In the genomic region with DNA sequence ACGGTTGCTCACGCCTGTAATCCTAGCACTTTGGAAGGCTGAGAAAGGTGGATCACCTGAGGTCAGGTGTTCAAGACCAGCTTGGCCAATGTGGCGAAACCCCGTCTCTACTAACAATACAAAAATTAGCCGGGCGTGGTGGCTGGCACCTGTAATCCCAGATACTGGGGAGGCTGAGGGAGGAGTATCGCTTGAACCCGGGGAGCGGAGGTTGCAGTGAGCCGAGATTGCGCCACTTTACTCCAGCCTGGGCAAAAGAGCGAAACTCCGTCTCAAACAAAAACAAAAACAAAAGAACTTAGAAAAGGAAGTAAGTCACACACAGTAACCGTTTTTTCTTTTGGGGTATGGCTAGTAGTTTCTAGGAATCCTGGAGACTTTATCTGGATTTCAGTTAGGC, we compare ENCODE assay signal across 13 cellular contexts. TPM values are rescaled to one million over a fixed set of nuclear protein-coding genes. Genes with fewer than 3 reads are reported as not detected.
DNase-seq lines count a peak whose midpoint lies in the region; ATAC-seq and TF ChIP-seq lines count a peak whose summit lies in the region.
"Had no signal": no experiment of that assay in that cellular context is flagged by ENCODE, and none has a peak within 500 bp of the region (broad histone marks: within the 10 kb centered on the region; RNA-seq: fewer than 3 reads in every experiment).

No MANE protein-coding gene starts in this region.

- peak overlapping the region in 6 of 8 donors; percentile 85 to 94 (median 92) for H3K4me3 Mint-ChIP-seq in CD4-positive, alpha-beta memory T cell
- peak overlapping the region; percentile 89 for H3K4me3 Mint-ChIP-seq in activated naive CD8-positive, alpha-beta T cell treated with anti-CD3 and anti-CD28 coated beads for 36 hours
- H3K4me3 Mint-ChIP-seq in natural killer cell treated with Interleukin-12 subunit alpha and Interleukin-12 subunit beta and Interleukin-15 and Interleukin-18, amount 100 ng/mL, for 72 hours, result peak overlapping the region; percentile 75

- peak overlapping the region; percentile 93; the same call in 1 of the 2 replicates for H3K4me2 ChIP-seq in HCT116 (ENCODE audit: low read length)
- no peak overlapping the region for H3K4me2 ChIP-seq in Karpas-422 (ENCODE audit: low read depth, low read length, poor library complexity, severe bottlenecking)

- CTCF ChIA-PET in CD4-positive, alpha-beta memory T cell (lab: Charles Lee; ENCODE audit: partially characterized antibody), result no interaction called here
- CTCF ChIA-PET in HCT116 (lab: Charles Lee), result no interaction called here

- H3K27me3 ChIP-seq in CD4-positive, alpha-beta memory T cell (ENCODE audit: insufficient read depth, low read length), result no peaks in the 10 kb centered on the region
- H3K27me3 ChIP-seq in HCT116 (ENCODE audit: insufficient read depth, low read length), result no peaks in the 10 kb centered on the region
- no peaks in the 10 kb centered on the region for H3K27me3 ChIP-seq in Karpas-422 (ENCODE audit: low read length)
- H3K27me3 ChIP-seq: ascending aorta, gastrocnemius medialis, thyroid gland had no signal

- no peak for DNase-seq in CD4-positive, alpha-beta memory T cell
- DNase-seq in HCT116 (ENCODE audit: low read depth, low spot score) (no peak), Karpas-422 (no peak), NCI-H1105 (lab: John Stamatoyannopoulos, UW) (no peak)
- DNase-seq in activated naive CD8-positive, alpha-beta T cell treated with anti-CD3 and anti-CD28 coated beads for 36 hours, result no peak
- DNase-seq in natural killer cell treated with Interleukin-12 subunit alpha and Interleukin-12 subunit beta and Interleukin-15 and Interleukin-18, amount 100 ng/mL, for 72 hours (ENCODE audit: low spot score), result no peak
- DNase-seq: DMS 273 treated with DMSO at 0.1 percent for 48 hours, thyroid gland had no signal

- no peak for TF ChIP-seq POLR2A in HCT116 (IDR thresholded peaks at IDR 0.05; ENCODE audit: borderline replicate concordance, extremely low read depth, insufficient read depth, insufficient read length)

- H3K9me3 ChIP-seq in CD4-positive, alpha-beta memory T cell (ENCODE audit: control insufficient read depth in 1 of 2, low read length in 2 of 2), result no peaks in the 10 kb centered on the region
- H3K9me3 ChIP-seq in HCT116 (ENCODE audit: control insufficient read depth in 1 of 2, insufficient read depth in 1 of 2, low read depth in 1 of 2, low read length in 2 of 2), result no peaks in the 10 kb centered on the region
- no peaks in the 10 kb centered on the region for H3K9me3 ChIP-seq in Karpas-422 (ENCODE audit: low read length)
- H3K9me3 ChIP-seq: ascending aorta, gastrocnemius medialis, thyroid gland had no signal

- H3K9ac ChIP-seq in HCT116 (ENCODE audit: low read length) (no peak overlapping the region), Karpas-422 (ENCODE audit: low read length) (no peak overlapping the region)

- BruUV-seq in HCT116 (replicated peaks; lab: Mats Ljungman, UMichigan), result no TSS peak

- peak overlapping the region in 2 of 7 donors; percentile 83 to 92 for H3K27ac Mint-ChIP-seq in CD4-positive, alpha-beta memory T cell
- no peak overlapping the region for H3K27ac Mint-ChIP-seq in activated naive CD8-positive, alpha-beta T cell treated with anti-CD3 and anti-CD28 coated beads for 36 hours
- H3K27ac Mint-ChIP-seq in natural killer cell treated with Interleukin-12 subunit alpha and Interleukin-12 subunit beta and Interleukin-15 and Interleukin-18, amount 100 ng/mL, for 72 hours, result no peak overlapping the region

- no peaks in the 10 kb centered on the region for H3K27me3 Mint-ChIP-seq in CD4-positive, alpha-beta memory T cell
- H3K27me3 Mint-ChIP-seq in activated naive CD8-positive, alpha-beta T cell treated with anti-CD3 and anti-CD28 coated beads for 36 hours, result peaks cover 13% of the 10 kb centered on the region
- H3K27me3 Mint-ChIP-seq in natural killer cell treated with Interleukin-12 subunit alpha and Interleukin-12 subunit beta and Interleukin-15 and Interleukin-18, amount 100 ng/mL, for 72 hours, result peaks cover 0 to 4% of the 10 kb centered on the region in 2 donors

- intact Hi-C loops in CD4-positive, alpha-beta memory T cell (cut with micrococcal nuclease), result no loop called here
- intact Hi-C loops in HCT116 (cut with micrococcal nuclease), result no loop called here

- no peaks in the 10 kb centered on the region for H3K36me3 ChIP-seq in CD4-positive, alpha-beta memory T cell (ENCODE audit: insufficient read depth, low read length)
- H3K36me3 ChIP-seq in HCT116 (ENCODE audit: control insufficient read depth in 1 of 2, insufficient read depth in 2 of 2, low read length in 2 of 2) (no peaks in the 10 kb centered on the region), Karpas-422 (ENCODE audit: insufficient read depth, low read length) (no peaks in the 10 kb centered on the region)
- H3K36me3 ChIP-seq: ascending aorta, gastrocnemius medialis, thyroid gland had no signal

- no peak for TF ChIP-seq RAD21 in HCT116 (IDR thresholded peaks at IDR 0.05; ENCODE audit: low read depth)

- H3K9me2 ChIP-seq in HCT116 (ENCODE audit: insufficient read depth), result no peaks in the 10 kb centered on the region
- no peaks in the 10 kb centered on the region for H3K9me2 ChIP-seq in Karpas-422 (replicated peaks; ENCODE audit: insufficient read depth, low read length)

- RAD21 ChIA-PET in HCT116 (lab: Charles Lee; ENCODE audit: low non-redundant PET in 1 of 2, low total read pairs in 2 of 2, uncharacterized antibody in 2 of 2, unreplicated experiment in 2 of 2), result no interaction called here

- no peak overlapping the region for H3K4me3 ChIP-seq in CD4-positive, alpha-beta memory T cell (ENCODE audit: low read length in 2 of 2)
- H3K4me3 ChIP-seq in HCT116 (replicated peaks in 1 of 2; ENCODE audit: low read depth in 1 of 2, low read length in 2 of 2) (no peak overlapping the region; a peak in 1 of 4 replicates), Karpas-422 (ENCODE audit: low read length) (no peak overlapping the region)

- peaks cover 7 to 27% (median 18%) of the 10 kb centered on the region in 4 donors for H3K4me1 Mint-ChIP-seq in CD4-positive, alpha-beta memory T cell
- H3K4me1 Mint-ChIP-seq in activated naive CD8-positive, alpha-beta T cell treated with anti-CD3 and anti-CD28 coated beads for 36 hours, result peaks cover 21% of the 10 kb centered on the region
- peaks cover 8 to 19% of the 10 kb centered on the region in 2 donors for H3K4me1 Mint-ChIP-seq in natural killer cell treated with Interleukin-12 subunit alpha and Interleukin-12 subunit beta and Interleukin-15 and Interleukin-18, amount 100 ng/mL, for 72 hours (ENCODE audit: low read depth in 2 of 2)

- ATAC-seq in HCT116 (no peak), HG02610 (IDR thresholded peaks at IDR 0.05; ENCODE audit: unreplicated experiment) (no peak), GM21529 (IDR thresholded peaks at IDR 0.05; ENCODE audit: unreplicated experiment) (no peak)
- no peak for ATAC-seq in natural killer cell treated with Interleukin-12 subunit alpha and Interleukin-12 subunit beta and Interleukin-15 and Interleukin-18, amount 100 ng/mL, for 72 hours
- ATAC-seq: gastrocnemius medialis had no signal

- no peak for TF ChIP-seq CTCF in HCT116 (IDR thresholded peaks at IDR 0.05 in 2 of 3, conservative IDR thresholded peaks at IDR 0.05 in 1 of 3; ENCODE audit: borderline replicate concordance in 1 of 3, insufficient read depth in 1 of 3, low read depth in 2 of 3, low read length in 2 of 3)

- POLR2A ChIA-PET in CD4-positive, alpha-beta memory T cell (lab: Charles Lee; ENCODE audit: partially characterized antibody), result no interaction called here
- POLR2A ChIA-PET in HCT116 (lab: Charles Lee), result no interaction called here

- H3K4me1 ChIP-seq in CD4-positive, alpha-beta memory T cell (ENCODE audit: insufficient read depth, low read length), result peaks cover 17% of the 10 kb centered on the region
- H3K4me1 ChIP-seq in HCT116 (ENCODE audit: control insufficient read depth in 1 of 2, insufficient read depth in 2 of 2, low read length in 2 of 2) (peaks cover 15 to 22% of the 10 kb centered on the region in 2 experiments; a peak in 3 of 4 replicates), Karpas-422 (ENCODE audit: low read length) (peaks cover 20% of the 10 kb centered on the region)
- H3K4me1 ChIP-seq: ascending aorta had no signal

- H3K9me3 Mint-ChIP-seq in CD4-positive, alpha-beta memory T cell, result no peaks in the 10 kb centered on the region
- no peaks in the 10 kb centered on the region for H3K9me3 Mint-ChIP-seq in activated naive CD8-positive, alpha-beta T cell treated with anti-CD3 and anti-CD28 coated beads for 36 hours
- H3K9me3 Mint-ChIP-seq in natural killer cell treated with Interleukin-12 subunit alpha and Interleukin-12 subunit beta and Interleukin-15 and Interleukin-18, amount 100 ng/mL, for 72 hours, result no peaks in the 10 kb centered on the region

- H2AFZ ChIP-seq in HCT116 (ENCODE audit: low read depth, low read length, poor library complexity, severe bottlenecking) (no peak overlapping the region), Karpas-422 (ENCODE audit: low read length) (no peak overlapping the region)

- H3K79me2 ChIP-seq in HCT116 (ENCODE audit: insufficient read depth, low read length), result peaks cover 27% of the 10 kb centered on the region
- 0 out of 2 replicates have a peak, but pooled peaks cover 5% of the 10 kb centered on the region for H3K79me2 ChIP-seq in Karpas-422 (ENCODE audit: low read length)

- H3K27ac ChIP-seq in CD4-positive, alpha-beta memory T cell (ENCODE audit: low read depth, low read length), result no peak overlapping the region
- H3K27ac ChIP-seq in HCT116 (ENCODE audit: low read depth, low read length) (no peak overlapping the region), Karpas-422 (ENCODE audit: low read length) (no peak overlapping the region)
- H3K27ac ChIP-seq: KMS-11 had no signal

- H4K20me1 ChIP-seq in HCT116 (ENCODE audit: insufficient read depth) (no peaks in the 10 kb centered on the region), Karpas-422 (ENCODE audit: insufficient read depth, low read depth, low read length) (peaks cover 16% of the 10 kb centered on the region)

- H3K36me3 Mint-ChIP-seq in CD4-positive, alpha-beta memory T cell, result peaks cover 0 to 5% of the 10 kb centered on the region in 2 donors
- H3K36me3 Mint-ChIP-seq in activated naive CD8-positive, alpha-beta T cell treated with anti-CD3 and anti-CD28 coated beads for 36 hours, result no peaks in the 10 kb centered on the region
- H3K36me3 Mint-ChIP-seq in natural killer cell treated with Interleukin-12 subunit alpha and Interleukin-12 subunit beta and Interleukin-15 and Interleukin-18, amount 100 ng/mL, for 72 hours, result no peaks in the 10 kb centered on the region

RNA-seq across cellular contexts. Expression of a gene that starts 1.7 kb away (rescaled TPM):
- 10 to 100 TPM; 16.2 to 18.5 TPM for total RNA-seq in CD4-positive, alpha-beta memory T cell
- 1 to 10 TPM; 2.2 to 3.4 TPM for polyA plus RNA-seq in CD4-positive, alpha-beta memory T cell
- total RNA-seq in HCT116 (2021; ENCODE audit: unreplicated experiment), result 18.0 TPM
- polyA plus RNA-seq in HCT116 (2012), result 4.5 and 6.9 TPM in 2 replicates
- total RNA-seq in activated naive CD8-positive, alpha-beta T cell treated with anti-CD3 and anti-CD28 coated beads for 36 hours, result 1 to 10 TPM; 6.2 to 6.4 TPM
- total RNA-seq in natural killer cell treated with Interleukin-12 subunit alpha and Interleukin-12 subunit beta and Interleukin-15 and Interleukin-18, amount 100 ng/mL, for 72 hours, result 10 to 100 TPM in 1 of 2 donors, 1 to 10 TPM in 1; 6.4 to 10.8 TPM
- total RNA-seq in Karpas-422 (2014; rRNA removed; shearing (Covaris generic); ENCODE audit: low replicate concordance), result 3.8 and 6.2 TPM in 2 replicates

RNA-seq across cellular contexts. Expression of a gene that starts 50.3 kb away (rescaled TPM):
- not detected for total RNA-seq in CD4-positive, alpha-beta memory T cell
- polyA plus RNA-seq in CD4-positive, alpha-beta memory T cell, result not detected
- not detected for total RNA-seq in HCT116 (2021; ENCODE audit: unreplicated experiment)
- polyA plus RNA-seq in HCT116 (2012), result not detected in 2 replicates
- not detected for total RNA-seq in activated naive CD8-positive, alpha-beta T cell treated with anti-CD3 and anti-CD28 coated beads for 36 hours
- not detected for total RNA-seq in natural killer cell treated with Interleukin-12 subunit alpha and Interleukin-12 subunit beta and Interleukin-15 and Interleukin-18, amount 100 ng/mL, for 72 hours
- not detected in 2 replicates for total RNA-seq in Karpas-422 (2014; rRNA removed; shearing (Covaris generic); ENCODE audit: low replicate concordance)
- total RNA-seq: ascending aorta, gastrocnemius medialis, thyroid gland had no signal
